ENCODE assay signal across 23 cellular contexts in genomic region chr6:166045173-166045957, GRCh38.
DNase-seq lines count a peak whose midpoint lies in the region; ATAC-seq, FAIRE-seq and TF ChIP-seq lines count a peak whose summit lies in the region.
"Had no signal": no experiment of that assay in that cellular context is flagged by ENCODE, and none has a peak within 500 bp of the region (broad histone marks: within the 10 kb centered on the region; RNA-seq: fewer than 3 reads in every experiment).

No MANE protein-coding gene starts in this region.

- DNase-seq in HepG2 (ENCODE audit: low spot score) (no peak), right lobe of liver (no peak), chondrocyte (ENCODE audit: low spot score) (no peak), kidney glomerular epithelial cell (lab: John Stamatoyannopoulos, UW) (peak; percentile 41), SKM-1 treated with dmso at 0.1 percent for 144 hours (lab: John Stamatoyannopoulos, UW; ENCODE audit: unreplicated experiment) (no peak), RWPE1 (ENCODE audit: low spot score) (no peak)
- no peak for DNase-seq in activated CD4-positive, CD25-positive, alpha-beta regulatory T cell treated with anti-CD3 and anti-CD28 coated beads, Interleukin-2, amount 50 U/mL, for 72 hours
- DNase-seq: C1 segment of cervical spinal cord; DND-41; GF-D8; GOT3; KBM-7; NCI-H1436; NCI-H2029; NCI-H2171; NCI-H446 treated with DMSO at 0.1 percent for 48 hours; NK-92 treated with Interleukin-12 subunit alpha and Interleukin-12 subunit beta, amount 100 ng/mL, for 24 hours; SJCRH30 had no signal

- H3K4me1 Mint-ChIP-seq in chondrocyte (ENCODE audit: low read depth): peaks cover 17% of the 10 kb centered on the region

- in situ Hi-C loops in HepG2 (cut with HindIII; ENCODE audit: extremely low pct_ligation_motif_present, low pct_unique_long_range_greater_than_20kb): no loop called here

- H3K36me3 Mint-ChIP-seq in chondrocyte (ENCODE audit: low read depth): peaks cover 2% of the 10 kb centered on the region

- intact Hi-C loops in HepG2 (cut with micrococcal nuclease; ENCODE audit: unreplicated experiment): no loop called here
- intact Hi-C loops in right lobe of liver (cut with DNase I): no loop called here

- no peak overlapping the region for H3K4me3 Mint-ChIP-seq in chondrocyte (ENCODE audit: unreplicated experiment)
- H3K4me3 Mint-ChIP-seq: HFFc6 had no signal

- CTCF ChIA-PET in HepG2 (lab: Yijun Ruan, JAX; ENCODE audit: low intra/inter-chr PET ratio, low total read pairs) (no interaction called here), RWPE1 (lab: Yijun Ruan, JAX) (no interaction called here)

- H3K27ac ChIP-seq in HepG2 (ENCODE audit: extremely low read length, insufficient read depth, low read length) (no peak overlapping the region), right lobe of liver (no peak overlapping the region), RWPE1 (no peak overlapping the region)
- H3K27ac ChIP-seq: HL-60, SJCRH30 had no signal

- peaks cover 11% of the 10 kb centered on the region for H3K9me3 Mint-ChIP-seq in chondrocyte (ENCODE audit: low read depth)

- ATAC-seq in HepG2: no peak
- ATAC-seq in right lobe of liver: no peak
- no peak for ATAC-seq in GM19395 (IDR thresholded peaks at IDR 0.05; ENCODE audit: unreplicated experiment)

- no peak for FAIRE-seq in HepG2 (lab: Jason Lieb, UNC)
- FAIRE-seq: GM12891, HTR-8/SVneo had no signal

- no peak overlapping the region for H3K4me2 ChIP-seq in HepG2 (ENCODE audit: low read depth, low read length)

- no peaks in the 10 kb centered on the region for H3K79me2 ChIP-seq in HepG2 (ENCODE audit: insufficient read depth, low read length)

- TF ChIP-seq POLR2A in HepG2 (IDR thresholded peaks at IDR 0.05; ENCODE audit: insufficient read depth in 1 of 2, low read depth in 2 of 2, low read length in 2 of 2) (no peak), right lobe of liver (IDR thresholded peaks at IDR 0.05) (no peak)

- H3K36me3 ChIP-seq in HepG2 (replicated peaks in 1 of 2; ENCODE audit: control insufficient read depth in 1 of 2, insufficient read depth in 2 of 2, low read length in 2 of 2): no peaks in the 10 kb centered on the region
- H3K36me3 ChIP-seq in right lobe of liver: no peaks in the 10 kb centered on the region
- H3K36me3 ChIP-seq: SJCRH30 had no signal

- H4K20me1 ChIP-seq in HepG2 (ENCODE audit: insufficient read depth, low read length): no peaks in the 10 kb centered on the region

- no peak overlapping the region for H3K9ac ChIP-seq in HepG2 (ENCODE audit: insufficient read depth, low read depth, low read length)

- no TSS peak for BruUV-seq in HepG2 (replicated peaks; lab: Mats Ljungman, UMichigan)

- H3K27me3 ChIP-seq in HepG2 (ENCODE audit: control insufficient read depth in 1 of 2, insufficient read depth in 2 of 2, low read length in 2 of 2) (no peaks in the 10 kb centered on the region), right lobe of liver (no peaks in the 10 kb centered on the region)
- H3K27me3 ChIP-seq: SJCRH30 had no signal

- H2AFZ ChIP-seq in HepG2 (ENCODE audit: low read length): no peak overlapping the region

- no peaks in the 10 kb centered on the region for H3K9me3 ChIP-seq in HepG2 (ENCODE audit: low read length)
- no peaks in the 10 kb centered on the region for H3K9me3 ChIP-seq in right lobe of liver
- H3K9me3 ChIP-seq: SJCRH30 had no signal

- H3K4me1 ChIP-seq in HepG2 (ENCODE audit: insufficient read depth, low read length): no peaks in the 10 kb centered on the region
- no peaks in the 10 kb centered on the region for H3K4me1 ChIP-seq in right lobe of liver
- H3K4me1 ChIP-seq: SJCRH30 had no signal

- no peaks in the 10 kb centered on the region for H3K27me3 Mint-ChIP-seq in chondrocyte (ENCODE audit: low read depth)

- H3K4me3 ChIP-seq in HepG2 (replicated peaks in 1 of 3; ENCODE audit: insufficient read depth in 1 of 3, low read depth in 2 of 3, low read length in 3 of 3): no peak overlapping the region
- no peak overlapping the region for H3K4me3 ChIP-seq in right lobe of liver
- H3K4me3 ChIP-seq: SJCRH30 had no signal

- TF ChIP-seq EP300 in HepG2 (IDR thresholded peaks at IDR 0.05; ENCODE audit: low read depth in 2 of 2, low read length in 2 of 2) (no peak), HepG2 (CRISPR knock-in tag; IDR thresholded peaks at IDR 0.05; ENCODE audit: borderline replicate concordance) (no peak)

- H3K27ac Mint-ChIP-seq in chondrocyte (ENCODE audit: unreplicated experiment): peak overlapping the region; percentile 82
- H3K27ac Mint-ChIP-seq: HFFc6 had no signal

- WGBS in HepG2 (ENCODE audit: low lambda C conversion rate): under 1% methylated on average over 4 of the region's 4 CpGs
- 39% methylated on average over 4 of the region's 4 CpGs for WGBS in right lobe of liver (ENCODE audit: insufficient coverage, low coverage, low lambda C conversion rate, missing lambda C conversion rate)

- TF ChIP-seq CTCF in HepG2 (CRISPR knock-in tag; IDR thresholded peaks at IDR 0.05) (no peak), right lobe of liver (IDR thresholded peaks at IDR 0.05) (no peak), chondrocyte (IDR thresholded peaks at IDR 0.05) (no peak), RWPE1 (conservative IDR thresholded peaks at IDR 0.05; ENCODE audit: low read depth) (no peak)

- POLR2A ChIA-PET in HepG2 (lab: Yijun Ruan, JAX) (no interaction called here), RWPE1 (lab: Yijun Ruan, JAX; ENCODE audit: low non-redundant PET) (no interaction called here)

- no peak for TF ChIP-seq RAD21 in HepG2 (CRISPR knock-in tag; IDR thresholded peaks at IDR 0.05)

TF ChIP-seq in HepG2, 621 proteins besides CTCF, POLR2A, EP300 and RAD21:
- TF ChIP-seq ATF7 (IDR thresholded peaks at IDR 0.05) (peak; percentile 60), ATF7 (CRISPR knock-in tag; IDR thresholded peaks at IDR 0.05) (no peak), ZNF788 (CRISPR knock-in tag; IDR thresholded peaks at IDR 0.05; ENCODE audit: borderline replicate concordance) (no peak), MAFK (conservative IDR thresholded peaks at IDR 0.05 in 1 of 2, IDR thresholded peaks at IDR 0.05 in 1 of 2; ENCODE audit: low read length in 2 of 2) (peak; percentile 95 to 98), MAFF (IDR thresholded peaks at IDR 0.05; ENCODE audit: low read depth, low read length) (peak; percentile 97), ZNF747 (CRISPR knock-in tag; IDR thresholded peaks at IDR 0.05; ENCODE audit: borderline replicate concordance) (no peak), GABPB1 (CRISPR knock-in tag; IDR thresholded peaks at IDR 0.05) (no peak), ZBTB3 (CRISPR knock-in tag; IDR thresholded peaks at IDR 0.05; ENCODE audit: borderline replicate concordance, low read depth) (no peak), CEBPB (IDR thresholded peaks at IDR 0.05; ENCODE audit: borderline replicate concordance, low read depth, low read length) (peak; percentile 42; the same call in 1 of the 2 replicates)
